Comparison of ENCODE assay signal across 21 cellular contexts in the genomic region with DNA sequence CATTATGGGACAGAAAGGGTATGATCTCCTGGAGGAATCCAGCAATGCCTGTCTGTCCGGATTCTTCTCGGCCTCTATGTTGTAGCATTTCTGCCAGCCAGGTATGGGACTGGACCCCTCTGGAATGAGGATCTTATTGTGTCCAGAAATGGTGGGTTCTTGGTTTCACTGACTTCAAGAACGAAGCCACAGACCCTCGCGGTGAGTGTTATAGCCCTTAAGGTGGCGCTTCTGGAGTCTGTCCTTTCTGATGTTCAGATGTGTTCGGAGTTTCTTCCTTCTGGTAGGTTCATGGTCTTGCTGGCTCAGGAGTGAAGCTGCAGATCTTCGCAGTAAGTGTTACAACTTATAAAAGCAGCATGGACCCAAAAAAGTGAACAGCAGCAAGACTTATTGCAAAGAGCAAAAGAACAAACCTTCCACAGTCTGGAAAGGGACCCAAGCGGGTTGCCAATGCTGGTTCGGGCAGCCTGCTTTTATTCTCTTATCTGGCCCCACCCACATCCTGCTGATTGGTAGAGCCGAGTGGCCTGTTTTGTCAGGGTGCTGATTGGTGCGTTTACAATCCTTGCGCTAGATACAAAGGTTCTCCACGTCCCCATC.
"Had no signal": no experiment of that assay in that cellular context is flagged by ENCODE, and none has a peak within 500 bp of the region (broad histone marks: within the 10 kb centered on the region; RNA-seq: fewer than 3 reads in every experiment).

No MANE protein-coding gene starts in this region.

- H3K27ac Mint-ChIP-seq: natural killer cell, progenitor cell of endocrine pancreas had no signal

- H3K9me3 Mint-ChIP-seq: central memory CD8-positive, alpha-beta T cell; natural killer cell had no signal

- ATAC-seq: activated CD4-positive, CD25-positive, alpha-beta regulatory T cell treated with anti-CD3 and anti-CD28 coated beads, Interleukin-2, amount 50 U/mL, for 24 hours; body of pancreas; left ventricle myocardium superior; natural killer cell; upper lobe of right lung had no signal

- H3K9me3 ChIP-seq: body of pancreas, right atrium auricular region, upper lobe of right lung had no signal

- DNase-seq: activated CD4-positive, alpha-beta T cell treated with anti-CD3 and anti-CD28 coated beads, Interleukin-2, amount 50 U/mL, for 4 hours; activated naive CD4-positive, alpha-beta T cell treated with anti-CD3 and anti-CD28 coated beads, Interleukin-2, amount 50 U/mL, for 16 hours; amniotic stem cell; body of pancreas; cortex of kidney; effector CD8-positive, alpha-beta T cell; foreskin melanocyte; left ventricle myocardium superior; mesenchymal stem cell; natural killer cell; occipital lobe; stimulated activated CD4-positive, alpha-beta T cell treated with anti-CD3 and anti-CD28 coated beads, Interleukin-4, amount 100 ng/mL, for 4 hours; stimulated activated CD8-positive, alpha-beta memory T cell treated with anti-CD3 and anti-CD28 coated beads, Interleukin-4, amount 100 ng/mL, for 48 hours; stimulated activated naive CD4-positive, alpha-beta T cell treated with Interleukin-2 at 50 U/mL for 16 hours; upper lobe of right lung had no signal

- H3K4me3 Mint-ChIP-seq: central memory CD8-positive, alpha-beta T cell; natural killer cell had no signal

- H3K27ac ChIP-seq: body of pancreas, epithelial cell of prostate, right atrium auricular region, skin epidermis, upper lobe of right lung had no signal

- H3K27me3 Mint-ChIP-seq: central memory CD8-positive, alpha-beta T cell; progenitor cell of endocrine pancreas had no signal

- H3K36me3 ChIP-seq: right atrium auricular region, upper lobe of right lung had no signal

- H3K4me3 ChIP-seq: body of pancreas, right atrium auricular region, skin epidermis, upper lobe of right lung had no signal

- H3K27me3 ChIP-seq: body of pancreas, right atrium auricular region, upper lobe of right lung had no signal

- H3K36me3 Mint-ChIP-seq: natural killer cell had no signal

- H3K4me1 ChIP-seq: body of pancreas, right atrium auricular region, upper lobe of right lung had no signal
